14 cellular contexts compared by ENCODE assay signal in the genomic region with DNA sequence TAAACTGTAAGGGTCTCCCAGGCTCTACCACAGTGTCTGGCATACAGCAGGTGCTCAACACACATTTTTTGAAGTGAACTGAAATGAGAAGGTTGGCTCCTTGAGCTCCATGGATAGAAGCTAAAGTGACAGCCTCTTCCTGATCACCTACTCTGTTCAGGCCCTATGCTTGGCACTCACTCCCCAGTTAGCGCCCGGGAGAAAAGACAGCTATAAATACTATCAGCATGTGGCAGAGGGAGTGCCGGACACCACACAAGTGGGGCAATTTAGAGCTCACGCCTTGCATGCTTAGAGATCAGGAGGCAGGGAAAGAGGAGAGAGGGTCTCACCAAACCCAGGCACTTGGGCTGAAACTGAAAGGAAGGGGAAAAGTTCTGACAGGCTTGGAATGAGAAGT.
DNase-seq lines count a peak whose midpoint lies in the region; ATAC-seq and TF ChIP-seq lines count a peak whose summit lies in the region.
"Had no signal": no experiment of that assay in that cellular context is flagged by ENCODE, and none has a peak within 500 bp of the region (broad histone marks: within the 10 kb centered on the region; RNA-seq: fewer than 3 reads in every experiment).

No MANE protein-coding gene starts in this region.

- H3K4me3 ChIP-seq in left ventricle myocardium inferior: no peak overlapping the region
- H3K4me3 ChIP-seq in heart right ventricle: no peak overlapping the region
- H3K4me3 ChIP-seq: BLaER1 treated with 17β-estradiol and CSF1 and Interleukin-3, amounts not matched to agents 10 nM and 100 nM had no signal

- DNase-seq in Right ventricle myocardium superior (no peak), left ventricle myocardium inferior (no peak), SW480 (ENCODE audit: low spot score) (peak; percentile 47), heart right ventricle (no peak), neural crest cell (ENCODE audit: low read depth, low spot score) (no peak), activated gamma-delta T cell treated with Interleukin-2 at 50 U/mL for 16 hours (no peak), SKM-1 (lab: John Stamatoyannopoulos, UW; ENCODE audit: unreplicated experiment) (no peak)
- DNase-seq: Calu3; CD8-positive, alpha-beta T cell; DMS79 treated with DMSO at 0.1 percent for 48 hours; GF-D8; HCEC 1CT had no signal

- H3K9me3 ChIP-seq in left ventricle myocardium inferior (replicated peaks) (no peaks in the 10 kb centered on the region), heart right ventricle (no peaks in the 10 kb centered on the region)

- no peak for TF ChIP-seq CTCF in left ventricle myocardium inferior (IDR thresholded peaks at IDR 0.05; ENCODE audit: borderline replicate concordance)
- TF ChIP-seq CTCF in heart right ventricle (IDR thresholded peaks at IDR 0.05): no peak
- no peak for TF ChIP-seq CTCF in neural crest cell (conservative IDR thresholded peaks at IDR 0.05)

- peaks cover 14% of the 10 kb centered on the region for H3K4me1 Mint-ChIP-seq in neural crest cell
- H3K4me1 Mint-ChIP-seq: B cell had no signal

- H3K9me3 Mint-ChIP-seq in neural crest cell: no peaks in the 10 kb centered on the region
- H3K9me3 Mint-ChIP-seq: CD8-positive, alpha-beta T cell had no signal

- H3K27ac Mint-ChIP-seq in neural crest cell (ENCODE audit: unreplicated experiment): no peak overlapping the region
- H3K27ac Mint-ChIP-seq: B cell; CD8-positive, alpha-beta T cell had no signal

- peaks cover 61% of the 10 kb centered on the region for H3K27me3 Mint-ChIP-seq in neural crest cell (ENCODE audit: low read depth)

- H3K36me3 ChIP-seq in left ventricle myocardium inferior (no peaks in the 10 kb centered on the region), heart right ventricle (no peaks in the 10 kb centered on the region)
- H3K36me3 ChIP-seq: BLaER1 treated with 17β-estradiol and CSF1 and Interleukin-3, amounts not matched to agents 10 nM and 100 nM had no signal

- H3K4me3 Mint-ChIP-seq in neural crest cell: peak overlapping the region; percentile 33
- H3K4me3 Mint-ChIP-seq: B cell; CD8-positive, alpha-beta T cell had no signal

- ATAC-seq in Right ventricle myocardium superior (ENCODE audit: poor library complexity): peak; percentile 80
- ATAC-seq in heart right ventricle: peak in 5 of 8 donors; percentile 25 to 79 (median 64)
- ATAC-seq: CD8-positive, alpha-beta T cell had no signal

- H3K27ac ChIP-seq in left ventricle myocardium inferior (replicated peaks): no peak overlapping the region
- H3K27ac ChIP-seq in heart right ventricle: no peak overlapping the region
- H3K27ac ChIP-seq: BLaER1 treated with 17β-estradiol and CSF1 and Interleukin-3, amounts not matched to agents 10 nM and 100 nM had no signal

- 43 to 49% methylated on average over 4 of the region's 4 CpGs for WGBS in heart right ventricle, 2 donors

- intact Hi-C loops in Right ventricle myocardium superior (cut with DNase I): no loop called here
- intact Hi-C loops in left ventricle myocardium inferior (cut with micrococcal nuclease): no loop called here
- intact Hi-C loops in heart right ventricle (cut with DNase I): no loop called here

- H3K36me3 Mint-ChIP-seq in neural crest cell (ENCODE audit: low read depth): peaks cover 2% of the 10 kb centered on the region
- H3K36me3 Mint-ChIP-seq: CD8-positive, alpha-beta T cell had no signal

- H3K4me1 ChIP-seq in left ventricle myocardium inferior: peaks cover 40% of the 10 kb centered on the region
- H3K4me1 ChIP-seq in heart right ventricle: peaks cover 0 to 17% (median 10%) of the 10 kb centered on the region in 9 donors

- H3K27me3 ChIP-seq in left ventricle myocardium inferior (ENCODE audit: low read depth) (peaks cover 45% of the 10 kb centered on the region), heart right ventricle (peaks cover 13 to 53% (median 42%) of the 10 kb centered on the region in 7 donors)
- H3K27me3 ChIP-seq: BLaER1 treated with 17β-estradiol and CSF1 and Interleukin-3, amounts not matched to agents 10 nM and 100 nM had no signal
